In the genomic region with DNA sequence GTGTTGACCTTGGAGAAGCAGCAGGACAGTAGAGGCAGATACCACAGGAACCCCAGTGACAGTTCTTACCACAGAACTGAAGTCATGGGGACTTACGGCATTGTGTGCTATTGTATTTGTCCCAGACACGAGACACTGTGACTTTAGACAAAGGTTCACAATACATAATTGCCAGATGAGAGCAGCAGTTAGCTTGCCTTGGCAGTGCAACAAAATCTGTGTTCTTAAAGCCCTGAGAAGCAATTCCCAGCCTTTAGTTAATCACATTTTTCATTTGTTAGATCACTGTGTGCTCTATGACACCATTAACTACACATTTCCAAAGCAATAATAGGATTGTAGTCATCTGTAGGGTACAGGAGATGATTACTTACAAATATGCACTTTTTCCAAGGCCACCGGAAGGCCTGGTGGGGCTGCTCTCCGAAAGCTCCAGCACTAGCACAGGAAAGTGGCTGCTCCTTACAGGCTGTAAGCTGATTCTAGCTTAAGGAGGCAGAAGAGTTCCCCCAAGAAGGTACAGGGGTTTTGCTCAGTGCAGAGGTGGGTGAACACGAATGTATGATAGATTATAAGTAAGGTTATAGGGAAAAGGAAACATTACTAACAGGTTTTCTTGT, we compare ENCODE assay signal across 18 cellular contexts.
DNase-seq lines count a peak whose midpoint lies in the region; ATAC-seq and TF ChIP-seq lines count a peak whose summit lies in the region.
"Had no signal": no experiment of that assay in that cellular context is flagged by ENCODE, and none has a peak within 500 bp of the region (broad histone marks: within the 10 kb centered on the region; RNA-seq: fewer than 3 reads in every experiment).

No MANE protein-coding gene starts in this region.

- H3K4me2 ChIP-seq in BLaER1 = peak overlapping the region; percentile 76

- no peaks in the 10 kb centered on the region for H4K20me1 ChIP-seq in BLaER1

- no peak for TF ChIP-seq CTCF in fibroblast of mammary gland (conservative IDR thresholded peaks at IDR 0.05; ENCODE audit: control insufficient read depth, insufficient read depth, low read depth, low read length)

- no peak overlapping the region for H3K4me3 ChIP-seq in BLaER1
- H3K4me3 ChIP-seq in adipocyte (ENCODE audit: low read length) = peak overlapping the region; percentile 0
- no peak overlapping the region for H3K4me3 ChIP-seq in fibroblast of mammary gland (ENCODE audit: control insufficient read depth, low read depth, low read length)
- H3K4me3 ChIP-seq: coronary artery, esophagus squamous epithelium, GM12878, thoracic aorta had no signal

- ATAC-seq in GM19452 (IDR thresholded peaks at IDR 0.05; ENCODE audit: unreplicated experiment) = no peak
- ATAC-seq: GM12878 had no signal

- H3K9ac ChIP-seq in BLaER1 (no peak overlapping the region; the same call in 1 of the 2 replicates), adipocyte (ENCODE audit: low read length) (peak overlapping the region; percentile 2)

- H3K27ac ChIP-seq in BLaER1 = no peak overlapping the region
- H3K27ac ChIP-seq: coronary artery, esophagus squamous epithelium had no signal

- H3K27me3 ChIP-seq in BLaER1 (no peaks in the 10 kb centered on the region), adipocyte (replicated peaks; ENCODE audit: control insufficient read depth, insufficient read depth, low read length) (no peaks in the 10 kb centered on the region)
- H3K27me3 ChIP-seq: esophagus squamous epithelium had no signal

- peaks cover 53% of the 10 kb centered on the region for H3K4me1 ChIP-seq in BLaER1
- peaks cover 25% of the 10 kb centered on the region for H3K4me1 ChIP-seq in adipocyte (ENCODE audit: control insufficient read depth, insufficient read depth, low read length)
- H3K4me1 ChIP-seq: esophagus squamous epithelium had no signal

- H3K36me3 ChIP-seq in BLaER1 (peaks cover 51% of the 10 kb centered on the region), adipocyte (ENCODE audit: control insufficient read depth, insufficient read depth, low read length, severe bottlenecking) (peaks cover 28% of the 10 kb centered on the region)

- H3K9me3 ChIP-seq in BLaER1 = no peaks in the 10 kb centered on the region
- no peaks in the 10 kb centered on the region for H3K9me3 ChIP-seq in adipocyte (ENCODE audit: control insufficient read depth, low read length)
- H3K9me3 ChIP-seq: esophagus squamous epithelium, thoracic aorta had no signal

- DNase-seq in adipocyte (ENCODE audit: low read depth) (peak; percentile 69), fibroblast of mammary gland (ENCODE audit: low read depth) (peak; percentile 55), non-pigmented ciliary epithelial cell (ENCODE audit: low read depth) (peak; percentile 65), SK-N-DZ (ENCODE audit: low spot score) (no peak), HuH-7 (ENCODE audit: low spot score) (no peak), OCI-M1 (lab: John Stamatoyannopoulos, UW) (no peak)
- DNase-seq: activated CD4-positive, CD25-positive, alpha-beta regulatory T cell treated with anti-CD3 and anti-CD28 coated beads, Interleukin-2, amount 50 U/mL, for 72 hours; activated CD8-positive, alpha-beta memory T cell treated with anti-CD3 and anti-CD28 coated beads, Interleukin-2, amount 50 U/mL, for 4 hours; activated naive CD4-positive, alpha-beta T cell treated with anti-CD3 and anti-CD28 coated beads, Interleukin-2, amount 50 U/mL, for 16 hours; AML-193; esophagus squamous epithelium; NCI-H1694 treated with DMSO at 0.1 percent for 48 hours; NCI-H510A treated with DMSO at 0.1 percent for 48 hours had no signal

Comparison
In these comparisons a context has a peak if more than half of its experiments do, and no peak if none do; other contexts are left out.
1. DNase-seq: peak in adipocyte (single experiment), fibroblast of mammary gland (single experiment) and non-pigmented ciliary epithelial cell (single experiment); none in SK-N-DZ (single experiment), HuH-7 (single experiment) and OCI-M1 (single experiment).